1 cellular context compared by ENCODE assay signal in genomic region chr6:14906621-14907020, GRCh38.
TF ChIP-seq lines count a peak whose summit lies in the region.

No MANE protein-coding gene starts in this region.

TF ChIP-seq in K562, 482 proteins besides CTCF, POLR2A, EP300 and RAD21 (continued from another document):
- TF ChIP-seq ZBTB40 (IDR thresholded peaks at IDR 0.05) (peak; percentile 99), ZBTB40 (CRISPR knock-in tag; IDR thresholded peaks at IDR 0.05) (peak; percentile 97), ZNF407 (IDR thresholded peaks at IDR 0.05; ENCODE audit: low read depth) (no peak)
